17 cellular contexts compared by ENCODE assay signal in the genomic region with DNA sequence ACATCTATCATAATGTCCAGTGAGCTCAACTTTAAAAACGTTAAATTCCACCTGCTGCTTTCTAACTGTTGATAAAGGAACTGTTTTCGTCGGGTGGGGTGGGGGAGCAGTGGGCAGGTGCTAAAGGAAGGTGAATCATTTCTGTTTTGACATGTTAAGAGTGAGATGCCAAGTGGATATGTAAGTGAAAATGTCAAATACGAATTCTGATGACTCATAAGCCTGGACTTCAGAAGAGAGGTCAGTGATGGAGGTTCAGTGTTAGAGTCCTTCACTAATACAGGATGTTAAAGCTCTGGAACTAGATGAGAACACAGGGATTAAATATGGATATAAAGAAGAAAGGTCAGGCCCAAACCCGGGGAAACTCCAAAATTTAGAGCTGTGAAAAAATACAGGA.
"Had no signal": no experiment of that assay in that cellular context is flagged by ENCODE, and none has a peak within 500 bp of the region (broad histone marks: within the 10 kb centered on the region; RNA-seq: fewer than 3 reads in every experiment).

No MANE protein-coding gene starts in this region.

- H3K9me3 ChIP-seq: colonic mucosa, prostate gland, right lobe of liver had no signal

- H3K4me1 Mint-ChIP-seq: nephron had no signal

- H3K4me1 ChIP-seq: colonic mucosa, prostate gland, right lobe of liver, suprapubic skin had no signal

- H3K27me3 ChIP-seq: colonic mucosa, right lobe of liver, suprapubic skin had no signal

- DNase-seq: activated CD4-positive, alpha-beta T cell treated with anti-CD3 and anti-CD28 coated beads for 1 hour; activated CD4-positive, alpha-beta T cell treated with anti-CD3 and anti-CD28 coated beads, Interleukin-2, amount 50 U/mL, for 4 hours; activated naive CD4-positive, alpha-beta T cell treated with anti-CD3 and anti-CD28 coated beads for 36 hours; central memory CD4-positive, alpha-beta T cell; colonic mucosa; hypothalamus; left ventricle myocardium superior; mesenchymal stem cell; occipital lobe; right lobe of liver; T1000 had no signal

- H3K36me3 ChIP-seq: colonic mucosa, prostate gland, right lobe of liver, suprapubic skin had no signal

- H3K4me3 ChIP-seq: colonic mucosa, prostate gland, right lobe of liver, suprapubic skin had no signal

- H3K27ac ChIP-seq: colonic mucosa, prostate gland, right lobe of liver, suprapubic skin had no signal

- ATAC-seq: esophagus mucosa, left ventricle myocardium superior, right lobe of liver had no signal

- H3K4me3 Mint-ChIP-seq: activated naive CD4-positive, alpha-beta T cell treated with anti-CD3 and anti-CD28 coated beads for 36 hours; nephron; stimulated activated naive CD8-positive, alpha-beta T cell treated with anti-CD3 and anti-CD28 coated beads, Interleukin-15, Interleukin-2, amounts not matched to agents 100 ng/mL and 50 ng/mL, for 24 hours had no signal

- H3K27me3 Mint-ChIP-seq: stimulated activated naive CD8-positive, alpha-beta T cell treated with anti-CD3 and anti-CD28 coated beads, Interleukin-15, Interleukin-2, amounts not matched to agents 100 ng/mL and 50 ng/mL, for 24 hours had no signal

- H3K27ac Mint-ChIP-seq: activated naive CD4-positive, alpha-beta T cell treated with anti-CD3 and anti-CD28 coated beads for 36 hours; activated T-helper 2 cell treated with anti-CD3 and anti-CD28 coated beads, Interferon-gamma antibody, Interleukin-2, Interleukin-4, amounts not matched to agents 10 μg/mL and 5 μg/mL and 100 μg/mL, durations not matched to agents 14 hours and 24 hours and 36 hours; nephron; stimulated activated naive CD8-positive, alpha-beta T cell treated with anti-CD3 and anti-CD28 coated beads, Interleukin-15, Interleukin-2, amounts not matched to agents 100 ng/mL and 50 ng/mL, for 24 hours had no signal
